ENCODE assay signal across 31 cellular contexts in the genomic region with DNA sequence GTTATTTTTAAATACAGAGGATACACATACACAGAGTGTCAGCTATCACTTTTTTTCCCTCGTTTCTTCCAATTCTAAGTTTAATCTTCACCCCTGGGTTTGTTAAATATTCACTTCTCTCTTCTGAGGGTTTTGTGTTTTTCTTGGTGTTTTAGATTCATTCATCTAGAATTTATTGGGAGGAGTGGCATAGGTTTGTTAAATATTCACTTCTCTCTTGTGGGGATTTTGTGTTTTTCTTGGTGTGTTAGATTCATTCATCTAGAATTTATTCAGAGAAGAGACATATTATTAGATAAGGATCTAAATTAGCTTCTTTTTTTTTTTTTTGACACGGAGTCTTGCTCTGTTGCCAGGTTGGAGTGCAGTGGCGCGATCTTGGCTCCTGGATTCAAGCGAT. TPM values are rescaled to one million over a fixed set of nuclear protein-coding genes. Genes with fewer than 3 reads are reported as not detected.
DNase-seq lines count a peak whose midpoint lies in the region; ATAC-seq, FAIRE-seq and TF ChIP-seq lines count a peak whose summit lies in the region.
"Had no signal": no experiment of that assay in that cellular context is flagged by ENCODE, and none has a peak within 500 bp of the region (broad histone marks: within the 10 kb centered on the region; RNA-seq: fewer than 3 reads in every experiment).

No MANE protein-coding gene starts in this region.

- CTCF ChIA-PET in mammary epithelial cell (lab: Charles Lee; ENCODE audit: low non-redundant PET), result no interaction called here

- H3K9me3 ChIP-seq in mammary epithelial cell (replicated peaks; ENCODE audit: insufficient read depth, low read length) (no peaks in the 10 kb centered on the region), thoracic aorta (no peaks in the 10 kb centered on the region)
- H3K9me3 ChIP-seq: heart right ventricle, ovary had no signal

- H3K4me3 Mint-ChIP-seq in HFFc6, result peak overlapping the region; percentile 58
- H3K4me3 Mint-ChIP-seq: activated CD8-positive, alpha-beta memory T cell treated with anti-CD3 and anti-CD28 coated beads, Interleukin-2, amount 10 ng/mL, durations not matched to agents 7 days and 5 days; activated naive CD4-positive, alpha-beta T cell treated with anti-CD3 and anti-CD28 coated beads for 36 hours; nephron progenitor cell; T-helper 1 cell treated with Interleukin-12 subunit alpha and Interleukin-12 subunit beta and Interleukin-4 antibody, amounts not matched to agents 30 μg/mL and 1 μg/mL, for 36 hours had no signal

- FAIRE-seq in D721Med (lab: Jason Lieb, UNC), result no peak
- FAIRE-seq: GM12891, TTC549, urothelium cell line had no signal

- peaks cover 3% of the 10 kb centered on the region for H3K36me3 ChIP-seq in mammary epithelial cell (ENCODE audit: insufficient read depth, low read length)
- H3K36me3 ChIP-seq in thoracic aorta, result peaks cover 3% of the 10 kb centered on the region
- H3K36me3 ChIP-seq: brain microvascular endothelial cell, ovary had no signal

- no peaks in the 10 kb centered on the region for H4K20me1 ChIP-seq in mammary epithelial cell (ENCODE audit: insufficient read depth, low read length)

- H3K9me3 Mint-ChIP-seq in HFFc6, result no peaks in the 10 kb centered on the region
- H3K9me3 Mint-ChIP-seq: activated naive CD4-positive, alpha-beta T cell treated with anti-CD3 and anti-CD28 coated beads for 36 hours; T-helper 1 cell treated with Interleukin-12 subunit alpha and Interleukin-12 subunit beta and Interleukin-4 antibody, amounts not matched to agents 30 μg/mL and 1 μg/mL, for 36 hours had no signal

- no peak overlapping the region for H3K4me2 ChIP-seq in mammary epithelial cell (ENCODE audit: insufficient read depth, low read depth, low read length)

- H3K27ac ChIP-seq in mammary epithelial cell (ENCODE audit: insufficient read depth, low read depth, low read length), result peak overlapping the region; percentile 69
- peak overlapping the region; percentile 82 to 85 for H3K27ac ChIP-seq in thoracic aorta
- H3K27ac ChIP-seq: heart right ventricle, ovary had no signal

- no peak for ATAC-seq in thoracic aorta (ENCODE audit: insufficient number of reproducible peaks, low FRiP score, low read depth)
- ATAC-seq in left lobe of liver, result no peak
- ATAC-seq in sciatic nerve, result no peak
- ATAC-seq: activated CD8-positive, alpha-beta memory T cell treated with anti-CD3 and anti-CD28 coated beads, Interleukin-2, amount 10 ng/mL, durations not matched to agents 7 days and 5 days; heart right ventricle; Panc1; SK-N-SH treated with all-trans-retinoic acid at 6 μM for 48 hours; stimulated activated naive CD8-positive, alpha-beta T cell treated with anti-CD3 and anti-CD28 coated beads, Interleukin-15, Interleukin-2, amounts not matched to agents 100 U/mL and 50 U/mL, for 24 hours had no signal

- intact Hi-C loops in mammary epithelial cell (cut with micrococcal nuclease) (no loop called here), sciatic nerve (cut with DNase I) (no loop called here)

- H3K4me1 Mint-ChIP-seq in HFFc6 (ENCODE audit: low read depth), result peaks cover 56% of the 10 kb centered on the region

- peaks cover 2% of the 10 kb centered on the region; the same call in 1 of the 2 replicates for H3K27me3 Mint-ChIP-seq in HFFc6 (ENCODE audit: insufficient read depth)
- H3K27me3 Mint-ChIP-seq: activated CD8-positive, alpha-beta memory T cell treated with anti-CD3 and anti-CD28 coated beads, Interleukin-2, amount 10 ng/mL, durations not matched to agents 7 days and 5 days had no signal

- no peak overlapping the region for H2AFZ ChIP-seq in mammary epithelial cell (ENCODE audit: low read depth, low read length)

- DNase-seq in HFFc6 (no peak), mammary epithelial cell (no peak), kidney tubule cell (ENCODE audit: low spot score) (peak; percentile 57), thoracic aorta (ENCODE audit: low spot score) (no peak), left lobe of liver (ENCODE audit: low spot score) (no peak), sciatic nerve (ENCODE audit: low spot score) (no peak), D721Med (ENCODE audit: insufficient read length, low spot score) (no peak)
- DNase-seq: activated CD4-positive, CD25-positive, alpha-beta regulatory T cell; activated CD8-positive, alpha-beta memory T cell treated with anti-CD3 and anti-CD28 coated beads, Interleukin-2, amount 10 ng/mL, durations not matched to agents 7 days and 5 days; activated naive CD4-positive, alpha-beta T cell treated with anti-CD3 and anti-CD28 coated beads for 36 hours; activated T-cell treated with anti-CD3 and anti-CD28 coated beads, Interleukin-2, amount 50 U/mL, for 48 hours; brain microvascular endothelial cell; DMS153; H7; heart right ventricle; NCI-H1417 treated with DMSO at 0.1 percent for 48 hours; NCI-H2081 treated with DMSO at 0.1 percent for 48 hours; NCI-H345; nephron progenitor cell; ovary; retina; Right ventricle myocardium superior; stimulated activated CD4-positive, alpha-beta T cell treated with anti-CD3 and anti-CD28 coated beads, Interleukin-1b, Interleukin-23, amount 100 ng/mL, for 48 hours; stimulated activated naive CD8-positive, alpha-beta T cell treated with anti-CD3 and anti-CD28 coated beads, Interleukin-15, Interleukin-2, amounts not matched to agents 100 U/mL and 50 U/mL, for 24 hours had no signal

- no peak overlapping the region for H3K27ac Mint-ChIP-seq in HFFc6
- H3K27ac Mint-ChIP-seq: activated CD8-positive, alpha-beta memory T cell treated with anti-CD3 and anti-CD28 coated beads, Interleukin-2, amount 10 ng/mL, durations not matched to agents 7 days and 5 days; activated naive CD4-positive, alpha-beta T cell treated with anti-CD3 and anti-CD28 coated beads for 36 hours; T-helper 1 cell treated with Interleukin-12 subunit alpha and Interleukin-12 subunit beta and Interleukin-4 antibody, amounts not matched to agents 30 μg/mL and 1 μg/mL, for 36 hours had no signal

- H3K9ac ChIP-seq in mammary epithelial cell (ENCODE audit: insufficient read depth, low read length), result no peak overlapping the region

- H3K27me3 ChIP-seq in mammary epithelial cell (ENCODE audit: insufficient read depth, low read length) (no peaks in the 10 kb centered on the region), thoracic aorta (replicated peaks; ENCODE audit: insufficient read depth) (no peaks in the 10 kb centered on the region)
- H3K27me3 ChIP-seq: brain microvascular endothelial cell, heart right ventricle, ovary had no signal

- H3K4me3 ChIP-seq in mammary epithelial cell (replicated peaks in 1 of 3; ENCODE audit: insufficient read depth in 1 of 3, low read depth in 2 of 3, low read length in 3 of 3) (no peak overlapping the region), thoracic aorta (no peak overlapping the region)
- H3K4me3 ChIP-seq: heart right ventricle, lung, ovary had no signal

- in situ Hi-C loops in mammary epithelial cell (cut with MboI; ENCODE audit: low sequenced_read_pairs in 2 of 2), result no loop called here

- 61% methylated on average over 5 of the region's 5 CpGs for whole genome bisulfite sequencing in mammary epithelial cell (ENCODE audit: low coverage, missing lambda C conversion rate)

- H3K4me1 ChIP-seq in mammary epithelial cell (ENCODE audit: insufficient read depth, low read length) (peaks cover 32% of the 10 kb centered on the region), thoracic aorta (ENCODE audit: control insufficient read depth in 1 of 2, low read depth in 2 of 2) (peaks cover 14 to 55% of the 10 kb centered on the region in 2 donors)

- BruUV-seq in mammary epithelial cell (replicated peaks; lab: Mats Ljungman, UMichigan), result no TSS peak

- dilution Hi-C loops in mammary epithelial cell (cut with HindIII; ENCODE audit: low sequenced_read_pairs), result no loop called here

- peaks cover 19% of the 10 kb centered on the region for H3K79me2 ChIP-seq in mammary epithelial cell (ENCODE audit: insufficient read depth, low read length)

- peaks cover 28% of the 10 kb centered on the region for H3K36me3 Mint-ChIP-seq in HFFc6 (ENCODE audit: low read depth)

- TF ChIP-seq CTCF in HFFc6 (IDR thresholded peaks at IDR 0.05) (no peak), mammary epithelial cell (conservative IDR thresholded peaks at IDR 0.05 in 1 of 2, IDR thresholded peaks at IDR 0.05 in 1 of 2; ENCODE audit: extremely low read depth in 1 of 2, insufficient read depth in 1 of 2, low read depth in 1 of 2, low read length in 2 of 2) (no peak), thoracic aorta (IDR thresholded peaks at IDR 0.05) (no peak), D721Med (IDR thresholded peaks at IDR 0.05; ENCODE audit: insufficient read depth, missing control alignments) (no peak)

RNA-seq across cellular contexts. Expression of a gene that starts 3.9 kb away (rescaled TPM):
- total RNA-seq in HFFc6 (2021; fragmentation: NEBNext Ultra II Directional; extraction: Animal tissue kit (Norgen Biotek cat#: 25700)), result 10 to 100 TPM; 34.9 to 46.3 (median 42.1) TPM
- 10 to 100 TPM in 1 of 2 donors, 1 to 10 TPM in 1; 4.8 to 29.1 TPM for total RNA-seq in mammary epithelial cell
- polyA plus RNA-seq in mammary epithelial cell, result 15.1 TPM
- polyA minus RNA-seq in mammary epithelial cell, result 10.8 TPM
- total RNA-seq in thoracic aorta, result 1 to 10 TPM; 3.1 to 3.7 TPM
- total RNA-seq in left lobe of liver, result 11.3 TPM
- total RNA-seq in sciatic nerve, result 20.9 TPM

RNA-seq across cellular contexts. Expression of a gene that starts 3.9 kb away (rescaled TPM):
- 1 to 10 TPM; 5.2 to 7.0 (median 6.1) TPM for total RNA-seq in HFFc6 (2021; fragmentation: NEBNext Ultra II Directional; extraction: Animal tissue kit (Norgen Biotek cat#: 25700))
- total RNA-seq in mammary epithelial cell (10 to 100 TPM; 10.0 to 24.2 TPM), thoracic aorta (10 to 100 TPM; 16.5 to 21.8 TPM), left lobe of liver (3.8 TPM), sciatic nerve (9.4 TPM)
- polyA plus RNA-seq in mammary epithelial cell, result 5.3 TPM
- polyA minus RNA-seq in mammary epithelial cell, result 16.7 TPM
